In genomic region chr11:86288776-86289507, GRCh38 we compare ENCODE assay signal across 12 cellular contexts. TPM values are rescaled to one million over a fixed set of nuclear protein-coding genes. Genes with fewer than 3 reads are reported as not detected.
DNase-seq lines count a peak whose midpoint lies in the region; ATAC-seq, FAIRE-seq and TF ChIP-seq lines count a peak whose summit lies in the region.
"Had no signal": no experiment of that assay in that cellular context is flagged by ENCODE, and none has a peak within 500 bp of the region (broad histone marks: within the 10 kb centered on the region; RNA-seq: fewer than 3 reads in every experiment).

No MANE protein-coding gene starts in this region.

- no peaks in the 10 kb centered on the region for H3K27me3 Mint-ChIP-seq in activated CD4-positive, alpha-beta T cell treated with anti-CD3 and anti-CD28 coated beads, Interleukin-2, amount 10 ng/mL, durations not matched to agents 24 days and 14 days
- H3K27me3 Mint-ChIP-seq in activated naive CD8-positive, alpha-beta T cell treated with anti-CD3 and anti-CD28 coated beads, Interleukin-2, amount 50 U/mL, for 24 hours, result no peaks in the 10 kb centered on the region

- peak; percentile 56 for DNase-seq in activated CD4-positive, alpha-beta T cell treated with anti-CD3 and anti-CD28 coated beads, Interleukin-2, amount 10 ng/mL, durations not matched to agents 24 days and 14 days
- DNase-seq in activated CD4-positive, alpha-beta T cell treated with anti-CD3 and anti-CD28 coated beads for 4 hours, result no peak
- no peak for DNase-seq in GM12892 (ENCODE audit: insufficient read length)
- no peak for DNase-seq in activated naive CD8-positive, alpha-beta T cell treated with anti-CD3 and anti-CD28 coated beads, Interleukin-2, amount 50 U/mL, for 24 hours
- peak; percentile 8 for DNase-seq in myocyte (ENCODE audit: low read depth)
- DNase-seq in NCI-H1694 (lab: John Stamatoyannopoulos, UW), result no peak
- DNase-seq in NCI-H748 (lab: John Stamatoyannopoulos, UW; ENCODE audit: unreplicated experiment), result no peak
- no peak for DNase-seq in NCI-H1417 (lab: John Stamatoyannopoulos, UW)
- DNase-seq: effector CD8-positive, alpha-beta T cell; EL; tibial artery had no signal

- peaks cover 57% of the 10 kb centered on the region for H3K4me1 Mint-ChIP-seq in activated CD4-positive, alpha-beta T cell treated with anti-CD3 and anti-CD28 coated beads, Interleukin-2, amount 10 ng/mL, durations not matched to agents 24 days and 14 days
- peaks cover 93% of the 10 kb centered on the region for H3K4me1 Mint-ChIP-seq in activated naive CD8-positive, alpha-beta T cell treated with anti-CD3 and anti-CD28 coated beads, Interleukin-2, amount 50 U/mL, for 24 hours

- peaks cover 4% of the 10 kb centered on the region for H3K9me3 Mint-ChIP-seq in activated CD4-positive, alpha-beta T cell treated with anti-CD3 and anti-CD28 coated beads, Interleukin-2, amount 10 ng/mL, durations not matched to agents 24 days and 14 days
- peaks cover 4% of the 10 kb centered on the region for H3K9me3 Mint-ChIP-seq in activated naive CD8-positive, alpha-beta T cell treated with anti-CD3 and anti-CD28 coated beads, Interleukin-2, amount 50 U/mL, for 24 hours

- H3K36me3 Mint-ChIP-seq in activated CD4-positive, alpha-beta T cell treated with anti-CD3 and anti-CD28 coated beads, Interleukin-2, amount 10 ng/mL, durations not matched to agents 24 days and 14 days (ENCODE audit: low read depth), result peaks cover 36% of the 10 kb centered on the region
- peaks cover 29% of the 10 kb centered on the region for H3K36me3 Mint-ChIP-seq in activated naive CD8-positive, alpha-beta T cell treated with anti-CD3 and anti-CD28 coated beads, Interleukin-2, amount 50 U/mL, for 24 hours (ENCODE audit: low read depth)

- H3K27ac Mint-ChIP-seq in activated CD4-positive, alpha-beta T cell treated with anti-CD3 and anti-CD28 coated beads, Interleukin-2, amount 10 ng/mL, durations not matched to agents 24 days and 14 days, result peak overlapping the region; percentile 81
- peak overlapping the region; percentile 99 for H3K27ac Mint-ChIP-seq in activated naive CD8-positive, alpha-beta T cell treated with anti-CD3 and anti-CD28 coated beads, Interleukin-2, amount 50 U/mL, for 24 hours

- no peak for ATAC-seq in activated naive CD8-positive, alpha-beta T cell treated with anti-CD3 and anti-CD28 coated beads, Interleukin-2, amount 50 U/mL, for 24 hours
- ATAC-seq: A549 had no signal

- no peak for TF ChIP-seq POLR2A in GM12892 (IDR thresholded peaks at IDR 0.05; ENCODE audit: low read depth, low read length)

- H3K4me3 Mint-ChIP-seq in activated CD4-positive, alpha-beta T cell treated with anti-CD3 and anti-CD28 coated beads, Interleukin-2, amount 10 ng/mL, durations not matched to agents 24 days and 14 days, result peak overlapping the region; percentile 51
- peak overlapping the region; percentile 6 for H3K4me3 Mint-ChIP-seq in activated naive CD8-positive, alpha-beta T cell treated with anti-CD3 and anti-CD28 coated beads, Interleukin-2, amount 50 U/mL, for 24 hours

- peak; percentile 73 for FAIRE-seq in GM12892 (lab: Jason Lieb, UNC)
- FAIRE-seq: A549 had no signal

- intact Hi-C loops in activated CD4-positive, alpha-beta T cell treated with anti-CD3 and anti-CD28 coated beads, Interleukin-2, amount 10 ng/mL, durations not matched to agents 24 days and 14 days (cut with micrococcal nuclease), result loop anchor here (5.0 kb wide), 2 partner anchors 152 to 462 kb away; no protein-coding TSS in a partner anchor

RNA-seq across cellular contexts. Expression of gene HIKESHI, which starts 13.1 kb away (rescaled TPM):
- 54.0 and 62.4 TPM in 2 replicates for total RNA-seq in activated CD4-positive, alpha-beta T cell treated with anti-CD3 and anti-CD28 coated beads, Interleukin-2, amount 10 ng/mL, durations not matched to agents 24 days and 14 days
- polyA plus RNA-seq in GM12892 (2012; ENCODE audit: missing spikeins), result 58.6 TPM
- 59.1 and 64.2 TPM in 2 replicates for total RNA-seq in myocyte
- polyA plus RNA-seq in myocyte (2012), result 58.0 TPM

RNA-seq across cellular contexts. Expression of gene EED, which starts 44.4 kb away (rescaled TPM):
- total RNA-seq in activated CD4-positive, alpha-beta T cell treated with anti-CD3 and anti-CD28 coated beads, Interleukin-2, amount 10 ng/mL, durations not matched to agents 24 days and 14 days, result 269 TPM in 2 replicates
- 66.7 TPM for polyA plus RNA-seq in GM12892 (2012; ENCODE audit: missing spikeins)
- total RNA-seq in myocyte, result 15.8 and 16.3 TPM in 2 replicates
- 14.7 TPM for polyA plus RNA-seq in myocyte (2012)

Comparison
In these comparisons a context has a peak if more than half of its experiments do, and no peak if none do; other contexts are left out.
1. DNase-seq: peak in activated CD4-positive, alpha-beta T cell treated with anti-CD3 and anti-CD28 coated beads, Interleukin-2, amount 10 ng/mL, durations not matched to agents 24 days and 14 days (single experiment) and myocyte (single experiment); none in activated CD4-positive, alpha-beta T cell treated with anti-CD3 and anti-CD28 coated beads for 4 hours (0 of 2), GM12892 (single experiment), activated naive CD8-positive, alpha-beta T cell treated with anti-CD3 and anti-CD28 coated beads, Interleukin-2, amount 50 U/mL, for 24 hours (single experiment), NCI-H1694 (single experiment), NCI-H748 (single experiment) and NCI-H1417 (0 of 3).
2. RNA of gene EED, which starts 44.4 kb away (total RNA-seq): 269 TPM in activated CD4-positive, alpha-beta T cell treated with anti-CD3 and anti-CD28 coated beads, Interleukin-2, amount 10 ng/mL, durations not matched to agents 24 days and 14 days; 15.8 to 16.3 TPM in myocyte; every median in the first group is over 10 times any median in the second.